Comparison of ENCODE assay signal across 9 cellular contexts in genomic region chr19:17861542-17862402, GRCh38. TPM values are rescaled to one million over a fixed set of nuclear protein-coding genes. Genes with fewer than 3 reads are reported as not detected.
DNase-seq lines count a peak whose midpoint lies in the region; ATAC-seq, FAIRE-seq and TF ChIP-seq lines count a peak whose summit lies in the region.
"Had no signal": no experiment of that assay in that cellular context is flagged by ENCODE, and none has a peak within 500 bp of the region (broad histone marks: within the 10 kb centered on the region; RNA-seq: fewer than 3 reads in every experiment).

No MANE protein-coding gene starts in this region.

- FAIRE-seq in K562 (lab: Jason Lieb, UNC) = no peak

- DNase-seq in K562 (ENCODE audit: extremely low read depth in 1 of 4, low spot score in 3 of 4) = peak in 2 of 4 experiments; percentile 31 to 37
- DNase-seq in OCI-M2 (lab: John Stamatoyannopoulos, UW; ENCODE audit: unreplicated experiment) = no peak
- no peak for DNase-seq in sigmoid colon
- DNase-seq: kidney glomerular epithelial cell had no signal

- peak overlapping the region; percentile 82 to 100 (median 95) for H3K4me2 ChIP-seq in BLaER1 treated with 17β-estradiol and CSF1 and Interleukin-3, amounts not matched to agents 10 nM and 100 nM
- H3K4me2 ChIP-seq in K562 (ENCODE audit: insufficient read depth, low read length) = peak overlapping the region; percentile 100

- peak overlapping the region; percentile 92 to 100 (median 97) for H3K9ac ChIP-seq in BLaER1 treated with 17β-estradiol and CSF1 and Interleukin-3, amounts not matched to agents 10 nM and 100 nM
- H3K9ac ChIP-seq in HUES6 (ENCODE audit: low read length) (peak overlapping the region; percentile 99), K562 (ENCODE audit: insufficient read depth in 1 of 2, low read depth in 2 of 2, low read length in 2 of 2) (peak overlapping the region; percentile 99), mucosa of stomach (ENCODE audit: low read length) (peak overlapping the region; percentile 90)

- CTCF ChIA-PET in K562 (lab: Yijun Ruan, JAX; ENCODE audit: low intra/inter-chr PET ratio) = no interaction called here

- TF ChIP-seq EP300 in K562 (IDR thresholded peaks at IDR 0.05; ENCODE audit: low read length) (no peak), gastroesophageal sphincter (IDR thresholded peaks at IDR 0.05) (no peak), sigmoid colon (IDR thresholded peaks at IDR 0.05) (no peak)

- POLR2A ChIA-PET in K562 (lab: Yijun Ruan, JAX) = interaction anchor here (0.7 to 4.0 kb wide), 10 partner anchors 9 to 1575 kb away, joined by 3 to 51 read pairs (median 4); partner anchors contain the start of genes CCDC124 and SLC5A5

- BruUV-seq in K562 (replicated peaks; lab: Mats Ljungman, UMichigan) = no TSS peak

- in situ Hi-C loops in K562 (cut with MboI) = no loop called here

- peaks cover 43% of the 10 kb centered on the region for H3K79me2 ChIP-seq in K562 (ENCODE audit: control insufficient read depth, insufficient read depth, low read length)

- peaks cover 49 to 67% (median 63%) of the 10 kb centered on the region in 11 experiments for H4K20me1 ChIP-seq in BLaER1 treated with 17β-estradiol and CSF1 and Interleukin-3, amounts not matched to agents 10 nM and 100 nM
- peaks cover 51% of the 10 kb centered on the region for H4K20me1 ChIP-seq in K562 (replicated peaks; ENCODE audit: control insufficient read depth, insufficient read depth, low read length)

- intact Hi-C loops in K562 (cut with micrococcal nuclease) (loop anchor here (10.0 kb wide), 1 partner anchor 193 kb away; no protein-coding TSS in a partner anchor), sigmoid colon (cut with DNase I) (no loop called here)

- H3K27me3 ChIP-seq in BLaER1 treated with 17β-estradiol and CSF1 and Interleukin-3, amounts not matched to agents 10 nM and 100 nM = no peaks in the 10 kb centered on the region
- no peaks in the 10 kb centered on the region for H3K27me3 ChIP-seq in HUES6 (ENCODE audit: control insufficient read depth, insufficient read depth, low read length)
- H3K27me3 ChIP-seq in K562 (ENCODE audit: control insufficient read depth in 2 of 2, insufficient read depth in 2 of 2, low read length in 2 of 2) = no peaks in the 10 kb centered on the region
- no peaks in the 10 kb centered on the region for H3K27me3 ChIP-seq in mucosa of stomach (ENCODE audit: control insufficient read depth, insufficient read depth, low read length)
- no peaks in the 10 kb centered on the region for H3K27me3 ChIP-seq in gastroesophageal sphincter
- no peaks in the 10 kb centered on the region for H3K27me3 ChIP-seq in sigmoid colon

- peaks cover 22 to 45% (median 32%) of the 10 kb centered on the region in 10 experiments for H3K4me1 ChIP-seq in BLaER1 treated with 17β-estradiol and CSF1 and Interleukin-3, amounts not matched to agents 10 nM and 100 nM
- H3K4me1 ChIP-seq in HUES6 (ENCODE audit: control insufficient read depth, insufficient read depth, low read length) (peaks cover 4% of the 10 kb centered on the region; the same call in 1 of the 2 replicates), K562 (replicated peaks in 1 of 2; ENCODE audit: control insufficient read depth in 2 of 2, insufficient read depth in 2 of 2, low read length in 2 of 2) (peaks cover 18 to 47% of the 10 kb centered on the region in 2 experiments; a peak in 4 of 5 replicates), mucosa of stomach (ENCODE audit: control insufficient read depth, insufficient read depth, low read length) (peaks cover 62% of the 10 kb centered on the region), gastroesophageal sphincter (peaks cover 0 to 35% (median 8%) of the 10 kb centered on the region in 3 donors), sigmoid colon (peaks cover 0 to 24% (median 21%) of the 10 kb centered on the region in 4 donors)

- H3K9me3 ChIP-seq in BLaER1 treated with 17β-estradiol and CSF1 and Interleukin-3, amounts not matched to agents 10 nM and 100 nM (replicated peaks in 1 of 11) = no peaks in the 10 kb centered on the region; a peak in 1 of 22 replicates
- no peaks in the 10 kb centered on the region for H3K9me3 ChIP-seq in HUES6 (ENCODE audit: control insufficient read depth, insufficient read depth, low read depth, low read length)
- H3K9me3 ChIP-seq in K562 (replicated peaks; ENCODE audit: control insufficient read depth, insufficient read depth, low read depth, low read length) = no peaks in the 10 kb centered on the region
- no peaks in the 10 kb centered on the region for H3K9me3 ChIP-seq in mucosa of stomach (ENCODE audit: control insufficient read depth, low read length)
- H3K9me3 ChIP-seq in gastroesophageal sphincter = no peaks in the 10 kb centered on the region
- no peaks in the 10 kb centered on the region for H3K9me3 ChIP-seq in sigmoid colon

- TF ChIP-seq CTCF in K562 (IDR thresholded peaks at IDR 0.05 in 2 of 3, conservative IDR thresholded peaks at IDR 0.05 in 1 of 3; ENCODE audit: insufficient read depth in 2 of 3, low read depth in 1 of 3, low read length in 3 of 3) (no peak), gastroesophageal sphincter (IDR thresholded peaks at IDR 0.05) (no peak), sigmoid colon (IDR thresholded peaks at IDR 0.05) (no peak)

- peaks cover 3% of the 10 kb centered on the region for H3K9me1 ChIP-seq in K562 (ENCODE audit: control insufficient read depth, insufficient read depth, low read length)

- peaks cover 42 to 56% (median 52%) of the 10 kb centered on the region in 11 experiments for H3K36me3 ChIP-seq in BLaER1 treated with 17β-estradiol and CSF1 and Interleukin-3, amounts not matched to agents 10 nM and 100 nM
- H3K36me3 ChIP-seq in HUES6 (ENCODE audit: control insufficient read depth, insufficient read depth, low read length) (peaks cover 51% of the 10 kb centered on the region), K562 (ENCODE audit: control insufficient read depth, insufficient read depth, low read length) (peaks cover 48% of the 10 kb centered on the region), mucosa of stomach (ENCODE audit: control insufficient read depth, insufficient read depth, low read length) (peaks cover 23% of the 10 kb centered on the region), gastroesophageal sphincter (peaks cover 0 to 52% of the 10 kb centered on the region in 2 donors), sigmoid colon (peaks cover 24 to 49% (median 35%) of the 10 kb centered on the region in 4 donors)

- ATAC-seq in K562 = no peak
- ATAC-seq in GM19467 (IDR thresholded peaks at IDR 0.05; ENCODE audit: unreplicated experiment) = no peak
- no peak for ATAC-seq in gastroesophageal sphincter

- H3K4me3 ChIP-seq in BLaER1 treated with 17β-estradiol and CSF1 and Interleukin-3, amounts not matched to agents 10 nM and 100 nM = peak overlapping the region; percentile 84 to 100 (median 94); a peak in 19 of 20 replicates
- H3K4me3 ChIP-seq in HUES6 (ENCODE audit: low read depth, low read length) (peak overlapping the region; percentile 99), K562 (peak overlapping the region; percentile 82), mucosa of stomach (ENCODE audit: low read length) (no peak overlapping the region), gastroesophageal sphincter (peak overlapping the region in 1 of 2 donors; percentile 98), sigmoid colon (peak overlapping the region in 1 of 4 donors; percentile 97)

- no peak overlapping the region for H2AFZ ChIP-seq in K562 (ENCODE audit: low read depth, low read length)

- H3K27ac ChIP-seq in BLaER1 treated with 17β-estradiol and CSF1 and Interleukin-3, amounts not matched to agents 10 nM and 100 nM = peak overlapping the region in 9 of 11 experiments; percentile 90 to 100 (median 97); a peak in 17 of 22 replicates
- H3K27ac ChIP-seq in HUES6 (ENCODE audit: low read depth, low read length) (peak overlapping the region; percentile 93; the same call in 1 of the 2 replicates), K562 (ENCODE audit: extremely low read depth, low read depth, low read length) (peak overlapping the region; percentile 91), gastroesophageal sphincter (no peak overlapping the region), sigmoid colon (peak overlapping the region in 1 of 4 donors; percentile 95)

- TF ChIP-seq RAD21 in K562 (CRISPR knock-in tag; conservative IDR thresholded peaks at IDR 0.05 in 1 of 2, IDR thresholded peaks at IDR 0.05 in 1 of 2) = no peak

- TF ChIP-seq POLR2A in K562 (conservative IDR thresholded peaks at IDR 0.05) (peak; percentile 51), gastroesophageal sphincter (IDR thresholded peaks at IDR 0.05) (no peak), sigmoid colon (IDR thresholded peaks at IDR 0.05) (no peak)

- WGBS in K562 (ENCODE audit: insufficient coverage, low coverage, missing lambda C conversion rate) = 45% methylated on average over 12 of the region's 23 CpGs
- 72 to 83% methylated on average over 2 to 5 of the region's 23 CpGs for WGBS in gastroesophageal sphincter (ENCODE audit: low coverage in 1 of 2), 2 donors
- WGBS in sigmoid colon, 2 donors = 65 to 82% methylated on average over 23 of the region's 23 CpGs

RNA-seq across cellular contexts. Expression of gene RPL18A, which starts 2.1 kb away (rescaled TPM):
- total RNA-seq in K562 (2011; cell fraction: chromatin; rRNA removed; ENCODE audit: low replicate concordance) = 168 and 439 TPM in 2 replicates
- 698 and 878 TPM in 2 replicates for total RNA-seq in K562 (2011; cell fraction: nucleolus; rRNA removed)
- total RNA-seq in K562 (2011; cell fraction: nucleoplasm; rRNA removed) = 586 and 897 TPM in 2 replicates
- total RNA-seq in K562 (2014; rRNA removed) (2,735 and 3,133 TPM in 2 replicates), K562 (2014; rRNA removed; fragmentation: Illumina TruSeq; extraction: Trizol) (557 and 626 TPM in 2 replicates), K562 (2015; rRNA removed; fragmentation: Illumina TruSeq; extraction: Trizol) (1,801 and 1,895 TPM in 2 replicates), K562 (2021) (2,882 and 3,018 TPM in 2 replicates), gastroesophageal sphincter (1,000 to 10,000 TPM in 3 of 4 donors, 100 to 1,000 TPM in 1; 799 to 1,594 (median 1,135) TPM), sigmoid colon (1,000 to 10,000 TPM; 1,686 to 2,372 (median 2,021) TPM)
- polyA plus RNA-seq in K562 (2011; rRNA removed) (881 and 1,270 TPM in 2 replicates), K562 (2014; fragmentation: Illumina TruSeq; extraction: Trizol) (1,947 and 3,139 TPM in 2 replicates), K562 (2014; fragmentation: Nextera tagmentation; extraction: Ambion mirVana) (1,000 to 10,000 TPM; 1,130 to 1,273 TPM), K562 (2014; rRNA removed) (2,069 and 2,216 TPM in 2 replicates), sigmoid colon (1,000 to 10,000 TPM; 3,119 to 3,945 (median 3,295) TPM)
- 2,242 and 3,536 TPM in 2 replicates for polyA plus RNA-seq in K562 (2011; cell fraction: cytosol; rRNA removed)
- polyA plus RNA-seq in K562 (2011; cell fraction: nucleus; rRNA removed) = 920 and 1,021 TPM in 2 replicates
- 3,311 and 3,882 TPM in 2 replicates for polyA plus RNA-seq in K562 (2012)
- polyA minus RNA-seq in K562 (2011; rRNA and poly(A)+ RNA removed) = 348 and 383 TPM in 2 replicates
- polyA minus RNA-seq in K562 (2011; cell fraction: cytosol; rRNA and poly(A)+ RNA removed) = 1,225 and 1,878 TPM in 2 replicates
- polyA minus RNA-seq in K562 (2011; cell fraction: nucleus; rRNA and poly(A)+ RNA removed) = 303 and 429 TPM in 2 replicates

RNA-seq across cellular contexts. Expression of gene SLC5A5, which starts 10.0 kb away (rescaled TPM):
- 0.21 and 0.37 TPM in 2 replicates for total RNA-seq in K562 (2011; cell fraction: chromatin; rRNA removed; ENCODE audit: low replicate concordance)
- 0.39 and 0.50 TPM in 2 replicates for total RNA-seq in K562 (2011; cell fraction: nucleolus; rRNA removed)
- total RNA-seq in K562 (2011; cell fraction: nucleoplasm; rRNA removed) = 0.29 and 0.38 TPM in 2 replicates
- total RNA-seq in K562 (2014; rRNA removed) (0.33 and 0.73 TPM in 2 replicates), K562 (2014; rRNA removed; fragmentation: Illumina TruSeq; extraction: Trizol) (0.13 and 0.18 TPM in 2 replicates), K562 (2015; rRNA removed; fragmentation: Illumina TruSeq; extraction: Trizol) (0.11 and 0.29 TPM in 2 replicates), K562 (2021) (0.25 and 0.29 TPM in 2 replicates), gastroesophageal sphincter (under 1 TPM in 1 of 4 donors, not detected in 3; 0.16 TPM), sigmoid colon (not detected)
- polyA plus RNA-seq in K562 (2011; rRNA removed) (0.05 and 0.20 TPM in 2 replicates), K562 (2014; fragmentation: Illumina TruSeq; extraction: Trizol) (0.21 and 0.29 TPM in 2 replicates), K562 (2014; fragmentation: Nextera tagmentation; extraction: Ambion mirVana) (under 1 TPM; 0.10 to 0.23 TPM), K562 (2014; rRNA removed) (0.09 and 0.38 TPM in 2 replicates), sigmoid colon (under 1 TPM in 2 of 3 donors, not detected in 1; 0.13 to 0.60 TPM)
- 0.15 and 0.60 TPM in 2 replicates for polyA plus RNA-seq in K562 (2011; cell fraction: cytosol; rRNA removed)
- 0.08 and 0.18 TPM in 2 replicates for polyA plus RNA-seq in K562 (2011; cell fraction: nucleus; rRNA removed)
- polyA plus RNA-seq in K562 (2012) = 0.13 TPM in 1 of 2 replicates, not detected in the other
- polyA minus RNA-seq in K562 (2011; rRNA and poly(A)+ RNA removed) = 0.15 and 0.32 TPM in 2 replicates
- 0.86 TPM in 1 of 2 replicates, not detected in the other for polyA minus RNA-seq in K562 (2011; cell fraction: cytosol; rRNA and poly(A)+ RNA removed)
- 0.13 TPM in 1 of 2 replicates, not detected in the other for polyA minus RNA-seq in K562 (2011; cell fraction: nucleus; rRNA and poly(A)+ RNA removed)

RNA-seq across cellular contexts. Expression of gene JAK3, which starts 14.0 kb away (rescaled TPM):
- total RNA-seq in K562 (2011; cell fraction: chromatin; rRNA removed; ENCODE audit: low replicate concordance) = 0.32 and 0.97 TPM in 2 replicates
- 0.50 and 0.66 TPM in 2 replicates for total RNA-seq in K562 (2011; cell fraction: nucleolus; rRNA removed)
- 0.53 and 0.66 TPM in 2 replicates for total RNA-seq in K562 (2011; cell fraction: nucleoplasm; rRNA removed)
- total RNA-seq in K562 (2014; rRNA removed) (0.12 and 0.14 TPM in 2 replicates), K562 (2014; rRNA removed; fragmentation: Illumina TruSeq; extraction: Trizol) (not detected in 2 replicates), K562 (2015; rRNA removed; fragmentation: Illumina TruSeq; extraction: Trizol) (0.04 TPM in 1 of 2 replicates, not detected in the other), K562 (2021) (0.18 and 0.47 TPM in 2 replicates), gastroesophageal sphincter (1 to 10 TPM; 1.2 to 5.9 (median 2.3) TPM), sigmoid colon (1 to 10 TPM; 1.4 to 4.3 (median 1.7) TPM)
- polyA plus RNA-seq in K562 (2011; rRNA removed) (0.13 and 0.28 TPM in 2 replicates), K562 (2014; fragmentation: Illumina TruSeq; extraction: Trizol) (0.04 and 0.14 TPM in 2 replicates), K562 (2014; fragmentation: Nextera tagmentation; extraction: Ambion mirVana) (under 1 TPM; 0.01 to 0.07 TPM), K562 (2014; rRNA removed) (0.04 and 0.07 TPM in 2 replicates), sigmoid colon (10 to 100 TPM in 1 of 3 donors, 1 to 10 TPM in 1, under 1 TPM in 1; 0.46 to 22.0 (median 1.2) TPM)
- polyA plus RNA-seq in K562 (2011; cell fraction: cytosol; rRNA removed) = 0.21 TPM in 2 replicates
- 0.48 and 0.80 TPM in 2 replicates for polyA plus RNA-seq in K562 (2011; cell fraction: nucleus; rRNA removed)
- 0.10 and 0.14 TPM in 2 replicates for polyA plus RNA-seq in K562 (2012)
- 0.04 and 0.06 TPM in 2 replicates for polyA minus RNA-seq in K562 (2011; rRNA and poly(A)+ RNA removed)
- polyA minus RNA-seq in K562 (2011; cell fraction: cytosol; rRNA and poly(A)+ RNA removed) = 0.19 TPM in 1 of 2 replicates, not detected in the other
- 0.22 and 0.54 TPM in 2 replicates for polyA minus RNA-seq in K562 (2011; cell fraction: nucleus; rRNA and poly(A)+ RNA removed)

RNA-seq across cellular contexts. Expression of gene INSL3, which starts 40.5 kb away (rescaled TPM):
- not detected in 2 replicates for total RNA-seq in K562 (2011; cell fraction: chromatin; rRNA removed; ENCODE audit: low replicate concordance)
- total RNA-seq in K562 (2011; cell fraction: nucleolus; rRNA removed) = not detected in 2 replicates
- not detected in 2 replicates for total RNA-seq in K562 (2011; cell fraction: nucleoplasm; rRNA removed)
- total RNA-seq in K562 (2014; rRNA removed) = not detected in 2 replicates
- not detected in 2 replicates for total RNA-seq in K562 (2014; rRNA removed; fragmentation: Illumina TruSeq; extraction: Trizol)
- total RNA-seq in K562 (2015; rRNA removed; fragmentation: Illumina TruSeq; extraction: Trizol) = not detected in 2 replicates
- not detected in 2 replicates for total RNA-seq in K562 (2021)
- polyA plus RNA-seq in K562 (2011; rRNA removed) = not detected in 2 replicates
- polyA plus RNA-seq in K562 (2011; cell fraction: cytosol; rRNA removed) = not detected in 2 replicates
- not detected in 2 replicates for polyA plus RNA-seq in K562 (2011; cell fraction: nucleus; rRNA removed)
- polyA plus RNA-seq in K562 (2012) = not detected in 2 replicates
- not detected in 2 replicates for polyA plus RNA-seq in K562 (2014; fragmentation: Illumina TruSeq; extraction: Trizol)
- not detected for polyA plus RNA-seq in K562 (2014; fragmentation: Nextera tagmentation; extraction: Ambion mirVana)
- polyA plus RNA-seq in K562 (2014; rRNA removed) = not detected in 2 replicates
- not detected in 2 replicates for polyA minus RNA-seq in K562 (2011; rRNA and poly(A)+ RNA removed)
- not detected in 2 replicates for polyA minus RNA-seq in K562 (2011; cell fraction: cytosol; rRNA and poly(A)+ RNA removed)
- polyA minus RNA-seq in K562 (2011; cell fraction: nucleus; rRNA and poly(A)+ RNA removed) = not detected in 2 replicates
- not detected for total RNA-seq in gastroesophageal sphincter
- not detected for total RNA-seq in sigmoid colon
- under 1 TPM in 1 of 3 donors, not detected in 2; 0.85 TPM for polyA plus RNA-seq in sigmoid colon

Comparison
In these comparisons a context has a peak if more than half of its experiments do, and no peak if none do; other contexts are left out.
1. H3K27ac ChIP-seq: peak in BLaER1 treated with 17β-estradiol and CSF1 and Interleukin-3, amounts not matched to agents 10 nM and 100 nM (9 of 11), HUES6 (single experiment) and K562 (single experiment); none in gastroesophageal sphincter (0 of 4).
2. Peak in every context shown above with its lines, with median percentiles within 50 percentile points of each other: H3K9ac ChIP-seq.